Comparison of ENCODE assay signal across 1 cellular context in genomic region chr1:38261574-38261973, GRCh38.
TF ChIP-seq lines count a peak whose summit lies in the region.

No MANE protein-coding gene starts in this region.

TF ChIP-seq in K562, 482 proteins besides CTCF, POLR2A, EP300 and RAD21 (continued from another document and continues in another):
- TF ChIP-seq ATF3 (IDR thresholded peaks at IDR 0.05), result peak; percentile 39; the same call in 1 of the 2 replicates
- TF ChIP-seq ATF3 (CRISPR knock-in tag; conservative IDR thresholded peaks at IDR 0.05), result no peak
- no peak for TF ChIP-seq RREB1 (CRISPR knock-in tag; IDR thresholded peaks at IDR 0.05)
- no peak for TF ChIP-seq MEF2D (tag; conservative IDR thresholded peaks at IDR 0.05; ENCODE audit: low read depth)
- no peak for TF ChIP-seq SRSF9 (IDR thresholded peaks at IDR 0.05; ENCODE audit: borderline replicate concordance, low read depth, low read length)
- peak; percentile 56 for TF ChIP-seq CBFA2T2 (conservative IDR thresholded peaks at IDR 0.05)
- no peak for TF ChIP-seq POLR2H (tag; IDR thresholded peaks at IDR 0.05; ENCODE audit: low read depth)
- TF ChIP-seq BRCA1 (IDR thresholded peaks at IDR 0.05), result no peak
- TF ChIP-seq BRCA1 (CRISPR knock-in tag; IDR thresholded peaks at IDR 0.05), result no peak
- TF ChIP-seq RCOR1 (IDR thresholded peaks at IDR 0.05; ENCODE audit: borderline replicate concordance in 1 of 2, low read depth in 2 of 2, low read length in 2 of 2), result peak in 1 of 2 experiments; percentile 60; a peak in 1 of 4 replicates
- no peak for TF ChIP-seq BDP1 (IDR thresholded peaks at IDR 0.05; ENCODE audit: insufficient read depth, insufficient read length)
- no peak for TF ChIP-seq THRAP3 (IDR thresholded peaks at IDR 0.05; ENCODE audit: borderline replicate concordance)
- no peak for TF ChIP-seq NR3C1 (CRISPR knock-in tag; IDR thresholded peaks at IDR 0.05)
- TF ChIP-seq GABPA (tag; conservative IDR thresholded peaks at IDR 0.05; ENCODE audit: low read depth), result no peak
- no peak for TF ChIP-seq ZNF347 (CRISPR knock-in tag; IDR thresholded peaks at IDR 0.05; ENCODE audit: low read depth)
- TF ChIP-seq IFI16 (CRISPR knock-in tag; IDR thresholded peaks at IDR 0.05), result no peak
- TF ChIP-seq KDM1A (IDR thresholded peaks at IDR 0.05), result no peak; a peak in 1 of 4 replicates
- no peak for TF ChIP-seq MCM2 (IDR thresholded peaks at IDR 0.05; ENCODE audit: low read depth)
- TF ChIP-seq NCOR1 (IDR thresholded peaks at IDR 0.05), result peak; percentile 33; the same call in 1 of the 2 replicates
- no peak for TF ChIP-seq ZNF280B (CRISPR knock-in tag; IDR thresholded peaks at IDR 0.05)
- TF ChIP-seq E2F5 (CRISPR knock-in tag; IDR thresholded peaks at IDR 0.05), result no peak
- no peak for TF ChIP-seq CHD7 (IDR thresholded peaks at IDR 0.05; ENCODE audit: low read depth, low read length)
- TF ChIP-seq CBFA2T3 (IDR thresholded peaks at IDR 0.05), result peak; percentile 67
- no peak for TF ChIP-seq NELFE (IDR thresholded peaks at IDR 0.05; ENCODE audit: insufficient read depth, insufficient read length)
- no peak for TF ChIP-seq RNF2 (IDR thresholded peaks at IDR 0.05)
- no peak for TF ChIP-seq PYGO2 (tag; IDR thresholded peaks at IDR 0.05)
- no peak for TF ChIP-seq TBP (optimal IDR thresholded peaks at IDR 0.05; ENCODE audit: low read depth, low read length)
- TF ChIP-seq ATF4 (CRISPR knock-in tag; IDR thresholded peaks at IDR 0.05), result no peak
- TF ChIP-seq TEAD4 (IDR thresholded peaks at IDR 0.05; ENCODE audit: low read length), result 0 out of 2 replicates have a peak, but pooled peaks have one; percentile 20
- no peak for TF ChIP-seq TEAD4 (CRISPR knock-in tag; IDR thresholded peaks at IDR 0.05; ENCODE audit: borderline replicate concordance)
- TF ChIP-seq PHB2 (IDR thresholded peaks at IDR 0.05; ENCODE audit: low read depth), result no peak
- TF ChIP-seq NFIC (IDR thresholded peaks at IDR 0.05), result no peak
- TF ChIP-seq HEY1 (CRISPR knock-in tag; IDR thresholded peaks at IDR 0.05; ENCODE audit: borderline replicate concordance), result no peak
- no peak for TF ChIP-seq TAF7 (tag; IDR thresholded peaks at IDR 0.05)
- peak; percentile 55 for TF ChIP-seq FOSL1 (tag; conservative IDR thresholded peaks at IDR 0.05)
- no peak for TF ChIP-seq ZNF699 (CRISPR knock-in tag; IDR thresholded peaks at IDR 0.05; ENCODE audit: insufficient replicate concordance)
- TF ChIP-seq GATA2 (CRISPR knock-in tag; IDR thresholded peaks at IDR 0.05), result 0 out of 2 replicates have a peak, but pooled peaks have one; percentile 22
- peak; percentile 50; the same call in 1 of the 2 replicates for TF ChIP-seq KLF16 (IDR thresholded peaks at IDR 0.05)
- no peak for TF ChIP-seq HDGF (IDR thresholded peaks at IDR 0.05)
- TF ChIP-seq SMAD1 (IDR thresholded peaks at IDR 0.05; ENCODE audit: low read depth, low read length, partially characterized antibody), result no peak
- no peak for TF ChIP-seq ARID2 (IDR thresholded peaks at IDR 0.05)
- no peak for TF ChIP-seq HMGN3 (IDR thresholded peaks at IDR 0.05; ENCODE audit: borderline replicate concordance, extremely low read depth, insufficient read length, low read depth, low read length)
- no peak for TF ChIP-seq ZNF77 (CRISPR knock-in tag; IDR thresholded peaks at IDR 0.05)
- no peak for TF ChIP-seq NFRKB (IDR thresholded peaks at IDR 0.05; ENCODE audit: low read depth)
- no peak for TF ChIP-seq HMG20B (CRISPR knock-in tag; IDR thresholded peaks at IDR 0.05)
- TF ChIP-seq SMARCA5 (IDR thresholded peaks at IDR 0.05), result no peak
